ENCODE assay signal across 8 cellular contexts in the genomic region with DNA sequence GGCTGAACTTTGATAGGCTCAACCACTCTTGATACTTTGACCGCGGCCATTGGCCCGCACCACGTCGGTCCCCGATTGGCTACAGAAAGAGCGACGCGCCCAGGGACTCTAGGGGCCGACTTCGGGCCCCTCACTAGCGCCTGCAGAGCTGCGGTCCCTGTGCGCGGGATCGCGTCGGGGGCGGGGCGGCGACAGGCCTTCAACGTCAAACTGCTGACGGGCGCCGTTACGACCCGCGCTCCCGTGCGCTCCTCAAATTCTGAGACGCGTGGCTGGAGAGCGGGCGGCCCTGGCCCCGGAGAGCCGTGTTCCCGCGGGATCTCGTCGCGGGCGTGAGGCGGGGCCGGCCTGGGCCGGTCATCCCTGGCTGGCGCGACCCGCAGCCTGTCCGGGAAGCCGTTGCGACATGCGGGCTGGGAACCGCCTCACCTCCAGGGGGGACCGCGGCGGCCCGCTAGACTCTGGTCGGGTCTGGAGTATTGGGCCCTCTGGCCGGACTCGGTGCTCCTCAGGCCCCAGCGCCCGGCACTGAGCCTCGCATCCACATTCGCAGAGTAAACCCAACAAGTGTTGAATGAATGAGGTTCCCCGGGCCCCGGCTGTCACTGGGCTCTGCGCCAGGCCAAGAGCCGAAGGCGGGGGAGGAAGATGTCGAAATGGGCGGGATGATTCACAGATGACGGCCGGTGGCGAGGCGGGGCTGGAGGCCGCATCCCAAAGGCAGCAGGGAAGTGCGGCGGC. TPM values are rescaled to one million over a fixed set of nuclear protein-coding genes. Genes with fewer than 3 reads are reported as not detected.
DNase-seq lines count a peak whose midpoint lies in the region; ATAC-seq and TF ChIP-seq lines count a peak whose summit lies in the region.

No MANE protein-coding gene starts in this region.

- peak overlapping the region; percentile 96 for H3K27ac Mint-ChIP-seq in activated CD4-positive, alpha-beta T cell treated with anti-CD3 and anti-CD28 coated beads, Interleukin-2, amount 10 ng/mL, durations not matched to agents 7 days and 5 days

- peaks cover under 1% of the 10 kb centered on the region for H3K27me3 Mint-ChIP-seq in activated CD4-positive, alpha-beta T cell treated with anti-CD3 and anti-CD28 coated beads, Interleukin-2, amount 10 ng/mL, durations not matched to agents 7 days and 5 days

- H3K4me1 Mint-ChIP-seq in activated CD4-positive, alpha-beta T cell treated with anti-CD3 and anti-CD28 coated beads, Interleukin-2, amount 10 ng/mL, durations not matched to agents 7 days and 5 days, result peaks cover 46% of the 10 kb centered on the region

- peak overlapping the region; percentile 98 for H3K27ac ChIP-seq in left lung

- CTCF ChIA-PET in activated CD4-positive, alpha-beta T cell treated with anti-CD3 and anti-CD28 coated beads, Interleukin-2, amount 10 ng/mL, durations not matched to agents 7 days and 5 days (lab: Charles Lee), result interaction anchor here (1.1 kb wide), 1 partner anchor 9 kb away, joined by 3 read pairs; no protein-coding TSS in a partner anchor

- POLR2A ChIA-PET in activated CD4-positive, alpha-beta T cell treated with anti-CD3 and anti-CD28 coated beads, Interleukin-2, amount 10 ng/mL, durations not matched to agents 7 days and 5 days (lab: Charles Lee), result interaction anchor here (0.5 to 1.0 kb wide), 4 partner anchors 38 to 216 kb away, joined by 3 to 4 read pairs (median 3); a partner anchor contains a TSS

- no peaks in the 10 kb centered on the region for H3K9me3 Mint-ChIP-seq in activated CD4-positive, alpha-beta T cell treated with anti-CD3 and anti-CD28 coated beads, Interleukin-2, amount 10 ng/mL, durations not matched to agents 7 days and 5 days

- H3K36me3 ChIP-seq in left lung, result no peaks in the 10 kb centered on the region

- peak overlapping the region; percentile 84 for H3K4me3 Mint-ChIP-seq in activated CD4-positive, alpha-beta T cell treated with anti-CD3 and anti-CD28 coated beads, Interleukin-2, amount 10 ng/mL, durations not matched to agents 7 days and 5 days

- intact Hi-C loops in left lung (cut with DNase I), result no loop called here

- peaks cover 31 to 42% of the 10 kb centered on the region in 2 donors for H3K4me1 ChIP-seq in left lung

- no peak for TF ChIP-seq CTCF in AG10803 (conservative IDR thresholded peaks at IDR 0.05; ENCODE audit: low read length)
- TF ChIP-seq CTCF in left lung (IDR thresholded peaks at IDR 0.05), result peak in 1 of 2 donors; percentile 6

- peak; percentile 95 for DNase-seq in AG10803 (ENCODE audit: low read depth)
- DNase-seq in NCI-H526 treated with DMSO at 0.1 percent for 48 hours (lab: John Stamatoyannopoulos, UW), result peak; percentile 37
- peak; percentile 96 for DNase-seq in activated CD4-positive, alpha-beta T cell treated with anti-CD3 and anti-CD28 coated beads, Interleukin-2, amount 10 ng/mL, durations not matched to agents 7 days and 5 days
- peak; percentile 92 for DNase-seq in dedifferentiated amniotic fluid mesenchymal stem cell (ENCODE audit: extremely low spot score)
- peak; percentile 94 to 98 for DNase-seq in left lung
- DNase-seq in stimulated activated CD4-positive, alpha-beta T cell treated with anti-CD3 and anti-CD28 coated beads, Interleukin-2, amount 100 ng/mL, for 4 hours (ENCODE audit: low read depth), result peak; percentile 75

- ATAC-seq in GM19035 (IDR thresholded peaks at IDR 0.05; ENCODE audit: unreplicated experiment) (peak; percentile 85), HG03354 (IDR thresholded peaks at IDR 0.05; ENCODE audit: poor library complexity, severe bottlenecking, unreplicated experiment) (peak; percentile 87), left lung (peak; percentile 91)

- H3K9me3 ChIP-seq in left lung, result no peaks in the 10 kb centered on the region

- no peaks in the 10 kb centered on the region for H3K27me3 ChIP-seq in left lung

- H3K36me3 Mint-ChIP-seq in activated CD4-positive, alpha-beta T cell treated with anti-CD3 and anti-CD28 coated beads, Interleukin-2, amount 10 ng/mL, durations not matched to agents 7 days and 5 days (ENCODE audit: low read depth), result peaks cover 14% of the 10 kb centered on the region

- peak overlapping the region; percentile 71 for H3K4me3 ChIP-seq in AG10803 (ENCODE audit: low read length)
- H3K4me3 ChIP-seq in left lung, result peak overlapping the region; percentile 82 to 91

RNA-seq across cellular contexts. Expression of a gene that starts 0.6 kb away (rescaled TPM):
- 10 to 100 TPM; 65.5 to 69.1 TPM for total RNA-seq in activated CD4-positive, alpha-beta T cell treated with anti-CD3 and anti-CD28 coated beads, Interleukin-2, amount 10 ng/mL, durations not matched to agents 7 days and 5 days
- total RNA-seq in left lung, result 10 to 100 TPM; 32.5 to 55.8 TPM

RNA-seq across cellular contexts. Expression of a gene that starts 38.4 kb away (rescaled TPM):
- 1 to 10 TPM; 5.8 to 5.9 TPM for total RNA-seq in activated CD4-positive, alpha-beta T cell treated with anti-CD3 and anti-CD28 coated beads, Interleukin-2, amount 10 ng/mL, durations not matched to agents 7 days and 5 days
- 10 to 100 TPM; 16.6 to 17.1 TPM for total RNA-seq in left lung

Comparison
In these comparisons a context has a peak if more than half of its experiments do, and no peak if none do; other contexts are left out.
1. Peak in every context shown above with its lines: DNase-seq, ATAC-seq, H3K4me3 ChIP-seq and H3K27ac ChIP-seq.
2. DNase-seq: peak in every context shown above with its lines; median percentile 96 in activated CD4-positive, alpha-beta T cell treated with anti-CD3 and anti-CD28 coated beads, Interleukin-2, amount 10 ng/mL, durations not matched to agents 7 days and 5 days; 96 in left lung; 95 in AG10803; 92 in dedifferentiated amniotic fluid mesenchymal stem cell; 75 in stimulated activated CD4-positive, alpha-beta T cell treated with anti-CD3 and anti-CD28 coated beads, Interleukin-2, amount 100 ng/mL, for 4 hours; 37 in NCI-H526 treated with DMSO at 0.1 percent for 48 hours.